Comparison of ENCODE assay signal across 9 cellular contexts in the genomic region with DNA sequence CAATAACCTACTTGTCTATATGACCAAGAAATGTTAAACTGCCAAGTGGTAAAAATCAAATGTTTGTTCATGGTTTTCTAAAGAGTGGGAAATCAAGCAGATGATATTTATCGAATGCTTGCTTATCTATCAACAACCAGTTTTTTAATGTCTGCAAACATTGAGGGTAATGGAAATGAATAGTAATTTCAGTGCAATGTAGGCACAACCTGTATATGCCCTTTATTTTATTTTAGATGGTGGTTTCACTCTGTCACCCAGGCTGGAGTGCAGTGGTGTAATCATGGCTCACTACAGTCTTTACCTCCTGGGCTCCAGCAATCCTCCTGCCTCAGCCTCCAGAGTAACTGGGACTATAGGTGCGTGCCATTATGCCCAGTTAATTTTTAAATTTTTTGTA. TPM values are rescaled to one million over a fixed set of nuclear protein-coding genes. Genes with fewer than 3 reads are reported as not detected.
"Had no signal": no experiment of that assay in that cellular context is flagged by ENCODE, and none has a peak within 500 bp of the region (broad histone marks: within the 10 kb centered on the region; RNA-seq: fewer than 3 reads in every experiment).

No MANE protein-coding gene starts in this region.

- H3K4me2 ChIP-seq: GM23338 had no signal

- DNase-seq: H9, HCEC 1CT, IMR-90 had no signal

- ATAC-seq: GM23338, K562 had no signal

- FAIRE-seq: H1, H54, HTR-8/SVneo, K562 had no signal

- H3K4me3 ChIP-seq: GM23338, K562 had no signal

RNA-seq across cellular contexts. Expression of a gene that starts 46.0 kb away (rescaled TPM):
- total RNA-seq: GM23338, H1, H9, HT-29, IMR-90 had no signal
- polyA plus RNA-seq: GM23338, H1, IMR-90 had no signal
